In the genomic region with DNA sequence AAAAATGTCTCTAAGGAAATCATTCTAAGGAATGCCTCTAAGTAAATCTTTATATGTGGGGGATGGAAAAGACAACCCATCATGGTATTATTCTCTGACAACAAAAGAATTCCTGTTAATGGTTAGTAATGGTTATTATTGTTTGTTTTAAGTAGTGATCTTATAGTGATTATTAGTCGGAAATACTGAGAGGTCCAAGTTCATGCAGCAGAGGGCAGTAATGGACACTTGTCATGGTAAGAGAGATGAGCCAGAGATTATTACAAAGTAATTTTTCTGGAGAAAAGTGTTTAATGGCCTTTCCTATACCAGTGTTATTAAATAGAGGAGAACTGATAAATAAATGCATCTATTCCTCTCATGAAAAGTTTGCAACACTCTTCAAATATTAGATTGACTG, we compare ENCODE assay signal across 15 cellular contexts. TPM values are rescaled to one million over a fixed set of nuclear protein-coding genes. Genes with fewer than 3 reads are reported as not detected.
A peak's percentile ranks its signal among the peaks of the same experiment; 100 is the strongest.
DNase-seq lines count a peak whose midpoint lies in the region; ATAC-seq, FAIRE-seq and TF ChIP-seq lines count a peak whose summit lies in the region.
"Had no signal": no experiment of that assay in that cellular context is flagged by ENCODE, and none has a peak within 500 bp of the region (broad histone marks: within the 10 kb centered on the region; RNA-seq: fewer than 3 reads in every experiment).

No MANE protein-coding gene starts in this region.

- ATAC-seq in HG02885 (IDR thresholded peaks at IDR 0.05; ENCODE audit: poor library complexity, unreplicated experiment): no peak
- ATAC-seq in HG03097 (IDR thresholded peaks at IDR 0.05; ENCODE audit: low FRiP score, unreplicated experiment): no peak

- no peaks in the 10 kb centered on the region for H3K9me3 ChIP-seq in WERI-Rb-1 (ENCODE audit: severe bottlenecking)

- H3K27ac ChIP-seq in WERI-Rb-1: no peak overlapping the region

- no peaks in the 10 kb centered on the region for H3K27me3 ChIP-seq in WERI-Rb-1 (ENCODE audit: insufficient read depth, low read depth, severe bottlenecking)

- no peak overlapping the region for H3K4me3 ChIP-seq in AG10803 (ENCODE audit: low read length)
- H3K4me3 ChIP-seq in HFF-Myc (replicated peaks; ENCODE audit: low read depth, low read length): no peak overlapping the region
- no peak overlapping the region for H3K4me3 ChIP-seq in WERI-Rb-1 (ENCODE audit: low read depth, low read length)

- TF ChIP-seq CTCF in AG10803 (conservative IDR thresholded peaks at IDR 0.05; ENCODE audit: low read length) (peak; percentile 48), HFF-Myc (IDR thresholded peaks at IDR 0.05; ENCODE audit: low read depth, low read length, missing control alignments) (peak; percentile 16), WERI-Rb-1 (IDR thresholded peaks at IDR 0.05; ENCODE audit: low read depth, low read length) (peak; percentile 33)

- no peak for DNase-seq in AG10803 (ENCODE audit: low read depth)
- no peak for DNase-seq in HFF-Myc (ENCODE audit: extremely low read depth, low read depth)
- peak; percentile 16 for DNase-seq in WERI-Rb-1
- no peak for DNase-seq in frontal cortex (ENCODE audit: low spot score in 2 of 2)
- no peak for DNase-seq in stimulated activated CD4-positive, alpha-beta T cell treated with anti-CD3 and anti-CD28 coated beads, Interleukin-15, amount 100 ng/mL, for 24 hours
- DNase-seq in DMS79 treated with DMSO at 0.1 percent for 48 hours (lab: John Stamatoyannopoulos, UW): no peak
- DNase-seq: activated CD4-positive, alpha-beta T cell treated with anti-CD3 and anti-CD28 coated beads, Interleukin-2, amount 10 ng/mL, durations not matched to agents 24 days and 14 days; activated effector memory CD4-positive, alpha-beta T cell treated with Interleukin-2 at 50 U/mL for 16 hours; C1 segment of cervical spinal cord; NCI-H187; NK-92 treated with Interleukin-12 subunit alpha and Interleukin-12 subunit beta, amount 100 ng/mL, for 24 hours had no signal

- peak; percentile 19 for FAIRE-seq in frontal cortex (lab: Jason Lieb, UNC)
- FAIRE-seq: islet of Langerhans had no signal

- no peaks in the 10 kb centered on the region for H3K36me3 ChIP-seq in WERI-Rb-1

RNA-seq across cellular contexts. Expression of a gene that starts 8.1 kb away (rescaled TPM):
- 2.9 TPM for total RNA-seq in frontal cortex
- total RNA-seq: activated CD4-positive, alpha-beta T cell treated with anti-CD3 and anti-CD28 coated beads, Interleukin-2, amount 10 ng/mL, durations not matched to agents 24 days and 14 days; G401 had no signal
